Comparison of ENCODE assay signal across 8 cellular contexts in the genomic region with DNA sequence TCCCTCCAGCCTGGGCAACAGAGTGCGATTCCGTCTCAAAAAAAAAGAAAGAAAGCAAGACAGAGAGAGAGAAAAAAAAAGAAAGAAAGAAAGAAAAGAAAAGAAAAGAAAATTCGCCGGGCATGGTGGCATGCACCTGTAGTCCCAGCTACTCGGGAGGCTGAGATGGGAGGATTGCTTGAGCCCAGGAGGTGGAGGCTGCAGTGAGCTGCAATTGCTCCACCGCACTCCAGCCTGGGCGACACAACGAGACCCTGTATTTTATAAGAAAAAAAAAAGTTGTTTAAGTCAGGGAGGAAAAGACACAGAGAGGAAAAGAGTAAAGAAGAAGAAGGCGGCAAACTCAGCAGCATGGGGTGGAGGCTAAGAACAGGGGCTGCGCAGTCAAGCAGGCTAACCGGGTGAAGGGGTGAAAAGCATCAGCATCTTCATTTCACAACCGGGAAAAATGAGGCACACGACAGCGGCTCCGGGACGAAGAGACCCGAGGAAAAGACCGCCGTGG. TPM values are rescaled to one million over a fixed set of nuclear protein-coding genes. Genes with fewer than 3 reads are reported as not detected.
DNase-seq lines count a peak whose midpoint lies in the region; ATAC-seq, FAIRE-seq and TF ChIP-seq lines count a peak whose summit lies in the region.

No MANE protein-coding gene starts in this region.

- ATAC-seq in activated T-cell treated with anti-CD3 and anti-CD28 coated beads, Interleukin-2, amount 50 U/mL, for 72 hours (replicated peaks in 1 of 2): peak in 1 of 2 donors; percentile 20

- peak overlapping the region; percentile 6 for H3K9ac ChIP-seq in iPS-18a (ENCODE audit: low read length)

- no peak for DNase-seq in activated T-cell treated with anti-CD3 and anti-CD28 coated beads, Interleukin-2, amount 50 U/mL, for 72 hours
- DNase-seq in activated T-cell treated with anti-CD3 and anti-CD28 coated beads for 4 hours: no peak
- DNase-seq in activated CD4-positive, CD25-positive, alpha-beta regulatory T cell treated with anti-CD3 and anti-CD28 coated beads, Interleukin-2, amount 50 U/mL, for 72 hours: peak; percentile 32
- no peak for DNase-seq in substantia nigra (lab: John Stamatoyannopoulos, UW)
- no peak for DNase-seq in H54 (ENCODE audit: insufficient read length, low spot score)
- DNase-seq in GM19239 (ENCODE audit: insufficient read length, low spot score): no peak
- DNase-seq in NCI-H2107 (lab: John Stamatoyannopoulos, UW): no peak

- peaks cover 3% of the 10 kb centered on the region in 2 donors for H3K36me3 Mint-ChIP-seq in activated T-cell treated with anti-CD3 and anti-CD28 coated beads, Interleukin-2, amount 50 U/mL, for 72 hours (ENCODE audit: insufficient read depth in 2 of 2)

- peak overlapping the region; percentile 88 for H3K27ac Mint-ChIP-seq in activated T-cell treated with anti-CD3 and anti-CD28 coated beads, Interleukin-2, amount 50 U/mL, for 72 hours

- H3K4me3 ChIP-seq in iPS-18a (ENCODE audit: low read length): peak overlapping the region; percentile 77

- peaks cover 11% of the 10 kb centered on the region for H3K36me3 ChIP-seq in iPS-18a (ENCODE audit: control insufficient read depth, low read depth, low read length)

- FAIRE-seq in H54 (lab: Jason Lieb, UNC): no peak
- no peak for FAIRE-seq in GM19239 (lab: Jason Lieb, UNC)

- peaks cover 3% of the 10 kb centered on the region for H3K4me1 ChIP-seq in iPS-18a (ENCODE audit: control insufficient read depth, low read depth, low read length)

- H3K27ac ChIP-seq in iPS-18a (ENCODE audit: low read length) (no peak overlapping the region), substantia nigra (ENCODE audit: low read depth, low read length, poor library complexity, severe bottlenecking) (peak overlapping the region; percentile 23)

- no peaks in the 10 kb centered on the region for H3K27me3 ChIP-seq in iPS-18a (ENCODE audit: control insufficient read depth, insufficient read depth, low read length)

- TF ChIP-seq POLR2A in H54 (IDR thresholded peaks at IDR 0.05; ENCODE audit: low read depth, low read length): no peak

- no peaks in the 10 kb centered on the region for H3K9me3 Mint-ChIP-seq in activated T-cell treated with anti-CD3 and anti-CD28 coated beads, Interleukin-2, amount 50 U/mL, for 72 hours

- no peaks in the 10 kb centered on the region for H3K27me3 Mint-ChIP-seq in activated T-cell treated with anti-CD3 and anti-CD28 coated beads, Interleukin-2, amount 50 U/mL, for 72 hours (ENCODE audit: low read depth)

- peaks cover 39% of the 10 kb centered on the region for H3K4me1 Mint-ChIP-seq in activated T-cell treated with anti-CD3 and anti-CD28 coated beads, Interleukin-2, amount 50 U/mL, for 72 hours (ENCODE audit: low read depth)

- no peaks in the 10 kb centered on the region for H3K9me3 ChIP-seq in iPS-18a (ENCODE audit: control insufficient read depth, low read depth, low read length)

- H3K4me3 Mint-ChIP-seq in activated T-cell treated with anti-CD3 and anti-CD28 coated beads, Interleukin-2, amount 50 U/mL, for 72 hours: peak overlapping the region; percentile 77 to 92

RNA-seq across cellular contexts. Expression of a gene that starts 0.6 kb away (rescaled TPM):
- total RNA-seq in activated T-cell treated with anti-CD3 and anti-CD28 coated beads, Interleukin-2, amount 50 U/mL, for 72 hours: 1 to 10 TPM; 4.0 to 7.7 TPM

RNA-seq across cellular contexts. Expression of a gene that starts 46.5 kb away (rescaled TPM):
- total RNA-seq in activated T-cell treated with anti-CD3 and anti-CD28 coated beads, Interleukin-2, amount 50 U/mL, for 72 hours: 10 to 100 TPM; 75.7 to 78.8 TPM

RNA-seq across cellular contexts. Expression of a gene that starts 47.9 kb away (rescaled TPM):
- total RNA-seq in activated T-cell treated with anti-CD3 and anti-CD28 coated beads, Interleukin-2, amount 50 U/mL, for 72 hours: 100 to 1,000 TPM; 115 to 139 TPM
